1 cellular context compared by ENCODE assay signal in the genomic region with DNA sequence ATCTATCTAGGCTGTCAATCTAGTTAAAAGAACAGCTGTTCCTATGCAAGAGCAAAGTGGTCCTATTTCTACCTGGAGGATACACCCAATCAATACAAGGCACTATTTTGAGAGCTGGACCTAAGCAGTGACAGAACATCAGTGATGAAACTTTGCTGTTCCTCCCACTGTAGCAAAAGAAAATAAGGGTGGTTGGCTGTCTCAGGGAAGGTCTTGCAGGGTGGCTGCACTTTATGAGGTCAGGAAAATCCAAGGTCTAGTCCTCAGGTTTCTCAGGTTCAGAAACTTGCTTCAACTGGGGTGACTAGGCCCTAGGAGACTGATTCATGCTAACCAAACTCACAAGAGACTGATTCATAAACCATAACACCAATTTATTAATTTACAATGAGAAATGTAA.
TF ChIP-seq lines count a peak whose summit lies in the region.

No MANE protein-coding gene starts in this region.

TF ChIP-seq in HepG2, 621 proteins besides CTCF, POLR2A, EP300 and RAD21:
- TF ChIP-seq TCF7 (IDR thresholded peaks at IDR 0.05; ENCODE audit: low read depth) (no peak), NCOA1 (CRISPR knock-in tag; IDR thresholded peaks at IDR 0.05) (no peak), ZNF367 (CRISPR knock-in tag; IDR thresholded peaks at IDR 0.05; ENCODE audit: borderline replicate concordance) (no peak), ZNF674 (CRISPR knock-in tag; IDR thresholded peaks at IDR 0.05; ENCODE audit: low read depth) (no peak), BRD4 (CRISPR knock-in tag; IDR thresholded peaks at IDR 0.05) (no peak), ZNF343 (CRISPR knock-in tag; IDR thresholded peaks at IDR 0.05) (no peak), SMAD9 (CRISPR knock-in tag; IDR thresholded peaks at IDR 0.05) (no peak), TCF7L2 (IDR thresholded peaks at IDR 0.05; ENCODE audit: low read depth, low read length) (no peak)
- TF ChIP-seq, protein P1, sequence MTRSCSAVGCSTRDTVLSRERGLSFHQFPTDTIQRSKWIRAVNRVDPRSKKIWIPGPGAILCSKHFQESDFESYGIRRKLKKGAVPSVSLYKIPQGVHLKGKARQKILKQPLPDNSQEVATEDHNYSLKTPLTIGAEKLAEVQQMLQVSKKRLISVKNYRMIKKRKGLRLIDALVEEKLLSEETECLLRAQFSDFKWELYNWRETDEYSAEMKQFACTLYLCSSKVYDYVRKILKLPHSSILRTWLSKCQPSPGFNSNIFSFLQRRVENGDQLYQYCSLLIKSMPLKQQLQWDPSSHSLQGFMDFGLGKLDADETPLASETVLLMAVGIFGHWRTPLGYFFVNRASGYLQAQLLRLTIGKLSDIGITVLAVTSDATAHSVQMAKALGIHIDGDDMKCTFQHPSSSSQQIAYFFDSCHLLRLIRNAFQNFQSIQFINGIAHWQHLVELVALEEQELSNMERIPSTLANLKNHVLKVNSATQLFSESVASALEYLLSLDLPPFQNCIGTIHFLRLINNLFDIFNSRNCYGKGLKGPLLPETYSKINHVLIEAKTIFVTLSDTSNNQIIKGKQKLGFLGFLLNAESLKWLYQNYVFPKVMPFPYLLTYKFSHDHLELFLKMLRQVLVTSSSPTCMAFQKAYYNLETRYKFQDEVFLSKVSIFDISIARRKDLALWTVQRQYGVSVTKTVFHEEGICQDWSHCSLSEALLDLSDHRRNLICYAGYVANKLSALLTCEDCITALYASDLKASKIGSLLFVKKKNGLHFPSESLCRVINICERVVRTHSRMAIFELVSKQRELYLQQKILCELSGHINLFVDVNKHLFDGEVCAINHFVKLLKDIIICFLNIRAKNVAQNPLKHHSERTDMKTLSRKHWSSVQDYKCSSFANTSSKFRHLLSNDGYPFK (CRISPR knock-in tag; IDR thresholded peaks at IDR 0.05; ENCODE audit: borderline replicate concordance), result no peak
- TF ChIP-seq, protein P2, sequence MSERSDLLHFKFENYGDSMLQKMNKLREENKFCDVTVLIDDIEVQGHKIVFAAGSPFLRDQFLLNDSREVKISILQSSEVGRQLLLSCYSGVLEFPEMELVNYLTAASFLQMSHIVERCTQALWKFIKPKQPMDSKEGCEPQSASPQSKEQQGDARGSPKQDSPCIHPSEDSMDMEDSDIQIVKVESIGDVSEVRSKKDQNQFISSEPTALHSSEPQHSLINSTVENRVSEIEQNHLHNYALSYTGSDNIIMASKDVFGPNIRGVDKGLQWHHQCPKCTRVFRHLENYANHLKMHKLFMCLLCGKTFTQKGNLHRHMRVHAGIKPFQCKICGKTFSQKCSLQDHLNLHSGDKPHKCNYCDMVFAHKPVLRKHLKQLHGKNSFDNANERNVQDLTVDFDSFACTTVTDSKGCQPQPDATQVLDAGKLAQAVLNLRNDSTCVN (CRISPR knock-in tag; IDR thresholded peaks at IDR 0.05; ENCODE audit: borderline replicate concordance), result no peak
